ENCODE assay signal across 8 cellular contexts in genomic region chr1:41242645-41243171, GRCh38. TPM values are rescaled to one million over a fixed set of nuclear protein-coding genes. Genes with fewer than 3 reads are reported as not detected.
DNase-seq lines count a peak whose midpoint lies in the region; ATAC-seq, FAIRE-seq and TF ChIP-seq lines count a peak whose summit lies in the region.

No MANE protein-coding gene starts in this region.

- peak overlapping the region; percentile 88 for H2AFZ ChIP-seq in GM23248

- FAIRE-seq in pancreas (lab: Jason Lieb, UNC), result no peak

- CTCF ChIA-PET in Calu3 (lab: Charles Lee), result no interaction called here

- in situ Hi-C loops in GM23248 (cut with MboI), result no loop called here

- H3K27ac ChIP-seq in GM23248, result peak overlapping the region; percentile 33
- H3K27ac ChIP-seq in RWPE2 (ENCODE audit: poor library complexity, severe bottlenecking), result peak overlapping the region; percentile 89
- H3K27ac ChIP-seq in esophagus muscularis mucosa (replicated peaks in 1 of 4), result peak overlapping the region; percentile 96 to 99 (median 98)
- peak overlapping the region; percentile 78 to 97 (median 94) for H3K27ac ChIP-seq in pancreas

- H3K27ac Mint-ChIP-seq in Calu3 (ENCODE audit: unreplicated experiment), result peak overlapping the region; percentile 16

- peak overlapping the region; percentile 69 for H3K4me2 ChIP-seq in GM23248 (ENCODE audit: unreplicated experiment)

- BruUV-seq in Calu3 (replicated peaks; lab: Mats Ljungman, UMichigan), result TSS peak; percentile 40

- peaks cover 8% of the 10 kb centered on the region for H3K36me3 Mint-ChIP-seq in Calu3 (ENCODE audit: insufficient read depth, unreplicated experiment)

- H3K9me2 ChIP-seq in GM23248 (ENCODE audit: insufficient read depth), result no peaks in the 10 kb centered on the region

- H3K36me3 ChIP-seq in GM23248 (ENCODE audit: low read depth), result no peaks in the 10 kb centered on the region
- H3K36me3 ChIP-seq in RWPE2 (ENCODE audit: low read depth), result no peaks in the 10 kb centered on the region
- no peaks in the 10 kb centered on the region for H3K36me3 ChIP-seq in esophagus muscularis mucosa
- H3K36me3 ChIP-seq in pancreas, result no peaks in the 10 kb centered on the region

- DNase-seq in Calu3 (no peak), GM23248 (no peak), RWPE2 (ENCODE audit: low spot score) (no peak), esophagus muscularis mucosa (ENCODE audit: extremely low spot score) (no peak), pancreas (no peak)

- WGBS in GM23248 (ENCODE audit: low coverage in 1 of 2, low lambda C conversion rate in 2 of 2, missing lambda C conversion rate in 2 of 2), 2 experiments, result 64 to 67% methylated on average over 16 of the region's 16 CpGs
- WGBS in esophagus muscularis mucosa, result 41% methylated on average over 4 of the region's 16 CpGs
- 65 to 67% methylated on average over 16 of the region's 16 CpGs for WGBS in pancreas, 2 donors

- H3K9me3 ChIP-seq in GM23248 (ENCODE audit: low read depth), result no peaks in the 10 kb centered on the region
- no peaks in the 10 kb centered on the region for H3K9me3 ChIP-seq in RWPE2 (ENCODE audit: severe bottlenecking)
- no peaks in the 10 kb centered on the region for H3K9me3 ChIP-seq in esophagus muscularis mucosa
- no peaks in the 10 kb centered on the region for H3K9me3 ChIP-seq in pancreas

- H3K4me1 ChIP-seq in GM23248 (ENCODE audit: insufficient read depth) (peaks cover 18% of the 10 kb centered on the region), RWPE2 (ENCODE audit: insufficient read depth, poor library complexity, severe bottlenecking) (peaks cover 19% of the 10 kb centered on the region), esophagus muscularis mucosa (peaks cover 18 to 54% (median 46%) of the 10 kb centered on the region in 4 donors), pancreas (peaks cover 16 to 31% (median 31%) of the 10 kb centered on the region in 3 donors)

- peak overlapping the region; percentile 80 for H3K9ac ChIP-seq in GM23248

- ATAC-seq in RWPE2 (ENCODE audit: low read depth), result no peak
- peak in 1 of 4 donors; percentile 0 for ATAC-seq in pancreas
- ATAC-seq in HG03108 (IDR thresholded peaks at IDR 0.05; ENCODE audit: unreplicated experiment), result no peak
- no peak for ATAC-seq in HG03280 (IDR thresholded peaks at IDR 0.05; ENCODE audit: unreplicated experiment)
- no peak for ATAC-seq in HG03159 (IDR thresholded peaks at IDR 0.05; ENCODE audit: unreplicated experiment)

- TF ChIP-seq CTCF in Calu3 (IDR thresholded peaks at IDR 0.05; ENCODE audit: unreplicated experiment) (no peak), RWPE2 (IDR thresholded peaks at IDR 0.05; ENCODE audit: poor library complexity, severe bottlenecking) (no peak), esophagus muscularis mucosa (IDR thresholded peaks at IDR 0.05) (no peak), pancreas (IDR thresholded peaks at IDR 0.05) (no peak)

- H3K79me2 ChIP-seq in GM23248 (ENCODE audit: insufficient read depth), result peaks cover 22% of the 10 kb centered on the region

- TF ChIP-seq POLR2A in esophagus muscularis mucosa (IDR thresholded peaks at IDR 0.05; ENCODE audit: low read depth), result no peak

- H3K9me3 Mint-ChIP-seq in Calu3 (ENCODE audit: low read depth, unreplicated experiment), result no peaks in the 10 kb centered on the region

- intact Hi-C loops in Calu3 (cut with micrococcal nuclease; ENCODE audit: unreplicated experiment) (no loop called here), esophagus muscularis mucosa (cut with DNase I) (loop anchor here (10.0 kb wide), 1 partner anchor 198 kb away; no protein-coding TSS in a partner anchor), pancreas (cut with DNase I) (no loop called here)

- peaks cover 32% of the 10 kb centered on the region for H3K4me1 Mint-ChIP-seq in Calu3 (ENCODE audit: low read depth, unreplicated experiment)

- H3K27me3 ChIP-seq in GM23248 (replicated peaks; ENCODE audit: insufficient read depth), result no peaks in the 10 kb centered on the region
- H3K27me3 ChIP-seq in RWPE2 (ENCODE audit: insufficient read depth, poor library complexity, severe bottlenecking), result no peaks in the 10 kb centered on the region
- H3K27me3 ChIP-seq in esophagus muscularis mucosa, result no peaks in the 10 kb centered on the region
- H3K27me3 ChIP-seq in pancreas, result no peaks in the 10 kb centered on the region

- no peaks in the 10 kb centered on the region for H3K27me3 Mint-ChIP-seq in Calu3 (ENCODE audit: unreplicated experiment)

- H3F3A ChIP-seq in GM23248 (ENCODE audit: insufficient read depth), result peaks cover 35% of the 10 kb centered on the region

- peak overlapping the region; percentile 45 for H3K4me3 Mint-ChIP-seq in Calu3 (ENCODE audit: low read depth, unreplicated experiment)

- H3K4me3 ChIP-seq in GM23248 (peak overlapping the region; percentile 75), RWPE2 (ENCODE audit: severe bottlenecking) (peak overlapping the region; percentile 58), esophagus muscularis mucosa (peak overlapping the region; percentile 78 to 92 (median 84)), pancreas (peak overlapping the region in 3 of 4 donors; percentile 85 to 96 (median 89))

- no peaks in the 10 kb centered on the region for H4K20me1 ChIP-seq in GM23248 (ENCODE audit: insufficient read depth)

- no peak for TF ChIP-seq EP300 in esophagus muscularis mucosa (IDR thresholded peaks at IDR 0.05)

RNA-seq across cellular contexts. Expression of gene SCMH1, which starts 0.6 kb away (rescaled TPM):
- 25.9 and 27.6 TPM in 2 replicates for total RNA-seq in Calu3 (2022)
- 15.0 and 16.6 TPM in 2 replicates for total RNA-seq in GM23248 (2014; rRNA removed; shearing (Covaris generic))
- 10.8 and 12.0 TPM in 2 replicates for polyA plus RNA-seq in GM23248 (2016; fragmentation: Nextera tagmentation; extraction: Ambion mirVana)
- 100 to 1,000 TPM in 1 of 4 donors, 10 to 100 TPM in 3; 76.5 to 110 (median 92.4) TPM for total RNA-seq in esophagus muscularis mucosa
- 10 to 100 TPM; 24.5 to 36.5 (median 26.7) TPM for total RNA-seq in pancreas
- polyA plus RNA-seq in pancreas, result 10 to 100 TPM; 33.4 to 41.9 TPM

Comparison
In these comparisons a context has a peak if more than half of its experiments do, and no peak if none do; other contexts are left out.
1. H3K27ac ChIP-seq: peak in every context shown above with its lines; median percentile 98 in esophagus muscularis mucosa; 94 in pancreas; 89 in RWPE2; 33 in GM23248.